14 cellular contexts compared by ENCODE assay signal in genomic region chr1:51453010-51453409, GRCh38.
"Had no signal": no experiment of that assay in that cellular context is flagged by ENCODE, and none has a peak within 500 bp of the region (broad histone marks: within the 10 kb centered on the region; RNA-seq: fewer than 3 reads in every experiment).

No MANE protein-coding gene starts in this region.

- H3K36me3 ChIP-seq: adrenal gland had no signal

- H3K4me3 Mint-ChIP-seq: activated CD8-positive, alpha-beta T cell treated with anti-CD3 and anti-CD28 coated beads for 36 hours; activated T-cell treated with anti-CD3 and anti-CD28 coated beads, Interleukin-2, amount 50 U/mL, for 4 hours; natural killer cell; WTC11 had no signal

- H3K4me1 Mint-ChIP-seq: WTC11 had no signal

- H3K4me1 ChIP-seq: tibial artery had no signal

- H3K27me3 Mint-ChIP-seq: activated CD8-positive, alpha-beta T cell treated with anti-CD3 and anti-CD28 coated beads for 36 hours had no signal

- ATAC-seq: activated CD8-positive, alpha-beta T cell treated with anti-CD3 and anti-CD28 coated beads for 36 hours; activated T-cell treated with anti-CD3 and anti-CD28 coated beads, Interleukin-2, amount 50 U/mL, for 4 hours; natural killer cell; WTC11 had no signal

- H3K4me3 ChIP-seq: adrenal gland, tibial artery had no signal

- H3K9me3 Mint-ChIP-seq: activated CD8-positive, alpha-beta T cell treated with anti-CD3 and anti-CD28 coated beads for 36 hours; activated T-cell treated with anti-CD3 and anti-CD28 coated beads, Interleukin-2, amount 50 U/mL, for 4 hours; natural killer cell; WTC11 had no signal

- H3K27ac ChIP-seq: neutrophil, tibial artery had no signal

- H3K27ac Mint-ChIP-seq: activated CD8-positive, alpha-beta T cell treated with anti-CD3 and anti-CD28 coated beads for 36 hours; natural killer cell; WTC11 had no signal

- H3K36me3 Mint-ChIP-seq: natural killer cell, WTC11 had no signal

- H3K9me3 ChIP-seq: adrenal gland, neutrophil, tibial artery had no signal

- H3K27me3 ChIP-seq: adrenal gland, neutrophil, tibial artery had no signal

- DNase-seq: activated CD4-positive, alpha-beta T cell treated with anti-CD3 and anti-CD28 coated beads for 4 hours; activated CD8-positive, alpha-beta T cell treated with anti-CD3 and anti-CD28 coated beads for 36 hours; activated effector memory CD4-positive, alpha-beta T cell treated with Interleukin-2 at 50 U/mL for 16 hours; activated naive CD4-positive, alpha-beta T cell treated with anti-CD3 and anti-CD28 coated beads, Interleukin-2, amount 50 U/mL, for 16 hours; activated T-cell treated with anti-CD3 and anti-CD28 coated beads, Interleukin-2, amount 50 U/mL, for 4 hours; adrenal gland; effector CD8-positive, alpha-beta T cell; islet precursor cell; mesendoderm; natural killer cell; stimulated activated naive CD4-positive, alpha-beta T cell; tibial artery had no signal
